Comparison of ENCODE assay signal across 24 cellular contexts in genomic region chr19:55272142-55272541, GRCh38. TPM values are rescaled to one million over a fixed set of nuclear protein-coding genes. Genes with fewer than 3 reads are reported as not detected.
DNase-seq lines count a peak whose midpoint lies in the region; ATAC-seq, FAIRE-seq and TF ChIP-seq lines count a peak whose summit lies in the region.
"Had no signal": no experiment of that assay in that cellular context is flagged by ENCODE, and none has a peak within 500 bp of the region (broad histone marks: within the 10 kb centered on the region; RNA-seq: fewer than 3 reads in every experiment).

No MANE protein-coding gene starts in this region.

- no peak overlapping the region for H3K4me3 ChIP-seq in HepG2 (replicated peaks in 1 of 3; ENCODE audit: insufficient read depth in 1 of 3, low read depth in 2 of 3, low read length in 3 of 3)
- no peak overlapping the region for H3K4me3 ChIP-seq in right lobe of liver
- H3K4me3 ChIP-seq: SJSA1 had no signal

- TF ChIP-seq CTCF in HepG2 (CRISPR knock-in tag; IDR thresholded peaks at IDR 0.05) (no peak), right lobe of liver (IDR thresholded peaks at IDR 0.05) (no peak)

- no peak for ATAC-seq in HepG2
- ATAC-seq in right lobe of liver: no peak
- ATAC-seq in central memory CD8-positive, alpha-beta T cell (replicated peaks; ENCODE audit: extremely low read depth, poor library complexity, severe bottlenecking): no peak
- ATAC-seq in stimulated activated effector memory CD8-positive, alpha-beta T cell treated with anti-CD3 and anti-CD28 coated beads, Interleukin-12 subunit alpha, Interleukin-12 subunit beta, amount 100 ng/mL, for 72 hours: no peak
- ATAC-seq in T-cell (replicated peaks in 1 of 4): no peak
- ATAC-seq in activated T-helper 17 cell treated with anti-CD3 and anti-CD28 coated beads, Interleukin-2, amount 50 U/mL, for 72 hours (replicated peaks): no peak
- ATAC-seq: PC-3 had no signal

- no peak for TF ChIP-seq RAD21 in HepG2 (CRISPR knock-in tag; IDR thresholded peaks at IDR 0.05)

- POLR2A ChIA-PET in HepG2 (lab: Yijun Ruan, JAX) (no interaction called here), T-cell (lab: Charles Lee) (no interaction called here)

- no peaks in the 10 kb centered on the region for H4K20me1 ChIP-seq in HepG2 (ENCODE audit: insufficient read depth, low read length)

- DNase-seq in HepG2 (ENCODE audit: low spot score) (no peak), right lobe of liver (no peak), T-cell (no peak)
- DNase-seq in central memory CD8-positive, alpha-beta T cell (ENCODE audit: low spot score in 2 of 2): no peak
- DNase-seq in stimulated activated effector memory CD8-positive, alpha-beta T cell treated with anti-CD3 and anti-CD28 coated beads, Interleukin-12 subunit alpha, Interleukin-12 subunit beta, amount 100 ng/mL, for 72 hours (ENCODE audit: low spot score in 2 of 2): no peak
- DNase-seq: 8988T; ACHN; DMS153; DND-41; HCEC 1CT; NCI-H1048; NCI-H1417; NCI-H1694; NCI-H2029 treated with DMSO at 0.1 percent for 48 hours; NCI-H446 treated with DMSO at 0.1 percent for 48 hours; NCI-H526; NCI-H82; NK-92 treated with Interleukin-12 subunit alpha and Interleukin-12 subunit beta, amount 100 ng/mL, for 24 hours; PC-3 had no signal

- no peaks in the 10 kb centered on the region for H3K27me3 Mint-ChIP-seq in central memory CD8-positive, alpha-beta T cell
- H3K27me3 Mint-ChIP-seq in T-cell: no peaks in the 10 kb centered on the region
- H3K27me3 Mint-ChIP-seq in activated T-helper 17 cell treated with anti-CD3 and anti-CD28 coated beads, Interleukin-2, amount 50 U/mL, for 72 hours: no peaks in the 10 kb centered on the region
- H3K27me3 Mint-ChIP-seq: IgD-negative memory B cell had no signal

- peaks cover 12% of the 10 kb centered on the region for H3K4me1 Mint-ChIP-seq in central memory CD8-positive, alpha-beta T cell
- H3K4me1 Mint-ChIP-seq in stimulated activated effector memory CD8-positive, alpha-beta T cell treated with anti-CD3 and anti-CD28 coated beads, Interleukin-12 subunit alpha, Interleukin-12 subunit beta, amount 100 ng/mL, for 72 hours: peaks cover 11% of the 10 kb centered on the region
- peaks cover 0 to 12% (median 8%) of the 10 kb centered on the region in 3 donors for H3K4me1 Mint-ChIP-seq in T-cell
- H3K4me1 Mint-ChIP-seq in activated T-helper 17 cell treated with anti-CD3 and anti-CD28 coated beads, Interleukin-2, amount 50 U/mL, for 72 hours: peaks cover 14% of the 10 kb centered on the region

- H3K27ac Mint-ChIP-seq in central memory CD8-positive, alpha-beta T cell (ENCODE audit: low read depth): peak overlapping the region; percentile 32
- H3K27ac Mint-ChIP-seq in stimulated activated effector memory CD8-positive, alpha-beta T cell treated with anti-CD3 and anti-CD28 coated beads, Interleukin-12 subunit alpha, Interleukin-12 subunit beta, amount 100 ng/mL, for 72 hours: peak overlapping the region; percentile 21
- no peak overlapping the region for H3K27ac Mint-ChIP-seq in T-cell
- H3K27ac Mint-ChIP-seq in activated T-helper 17 cell treated with anti-CD3 and anti-CD28 coated beads, Interleukin-2, amount 50 U/mL, for 72 hours: no peak overlapping the region

- in situ Hi-C loops in HepG2 (cut with HindIII; ENCODE audit: extremely low pct_ligation_motif_present, low pct_unique_long_range_greater_than_20kb): no loop called here

- H3K9me3 ChIP-seq in HepG2 (ENCODE audit: low read length) (no peaks in the 10 kb centered on the region), right lobe of liver (no peaks in the 10 kb centered on the region)
- H3K9me3 ChIP-seq: SJSA1 had no signal

- H3K4me3 Mint-ChIP-seq in central memory CD8-positive, alpha-beta T cell: no peak overlapping the region
- no peak overlapping the region for H3K4me3 Mint-ChIP-seq in stimulated activated effector memory CD8-positive, alpha-beta T cell treated with anti-CD3 and anti-CD28 coated beads, Interleukin-12 subunit alpha, Interleukin-12 subunit beta, amount 100 ng/mL, for 72 hours
- no peak overlapping the region for H3K4me3 Mint-ChIP-seq in T-cell
- H3K4me3 Mint-ChIP-seq in activated T-helper 17 cell treated with anti-CD3 and anti-CD28 coated beads, Interleukin-2, amount 50 U/mL, for 72 hours: no peak overlapping the region
- H3K4me3 Mint-ChIP-seq: IgD-negative memory B cell had no signal

- no peak overlapping the region for H3K9ac ChIP-seq in HepG2 (ENCODE audit: insufficient read depth, low read depth, low read length)

- intact Hi-C loops in HepG2 (cut with micrococcal nuclease; ENCODE audit: unreplicated experiment): no loop called here
- intact Hi-C loops in right lobe of liver (cut with DNase I): no loop called here

- no peak for TF ChIP-seq POLR2A in HepG2 (IDR thresholded peaks at IDR 0.05; ENCODE audit: insufficient read depth in 1 of 2, low read depth in 2 of 2, low read length in 2 of 2)
- TF ChIP-seq POLR2A in right lobe of liver (IDR thresholded peaks at IDR 0.05): no peak

- no peak overlapping the region for H3K4me2 ChIP-seq in HepG2 (ENCODE audit: low read depth, low read length)

- peaks cover 23% of the 10 kb centered on the region for H3K36me3 Mint-ChIP-seq in central memory CD8-positive, alpha-beta T cell (ENCODE audit: insufficient read depth)
- H3K36me3 Mint-ChIP-seq in stimulated activated effector memory CD8-positive, alpha-beta T cell treated with anti-CD3 and anti-CD28 coated beads, Interleukin-12 subunit alpha, Interleukin-12 subunit beta, amount 100 ng/mL, for 72 hours: peaks cover 60% of the 10 kb centered on the region
- peaks cover 48% of the 10 kb centered on the region for H3K36me3 Mint-ChIP-seq in T-cell
- peaks cover 51% of the 10 kb centered on the region for H3K36me3 Mint-ChIP-seq in activated T-helper 17 cell treated with anti-CD3 and anti-CD28 coated beads, Interleukin-2, amount 50 U/mL, for 72 hours (ENCODE audit: low read depth)

- CTCF ChIA-PET in HepG2 (lab: Yijun Ruan, JAX; ENCODE audit: low intra/inter-chr PET ratio, low total read pairs) (no interaction called here), T-cell (lab: Charles Lee) (no interaction called here)

- H3K27me3 ChIP-seq in HepG2 (ENCODE audit: control insufficient read depth in 1 of 2, insufficient read depth in 2 of 2, low read length in 2 of 2) (no peaks in the 10 kb centered on the region), right lobe of liver (no peaks in the 10 kb centered on the region)
- H3K27me3 ChIP-seq: SJSA1 had no signal

- no peaks in the 10 kb centered on the region for H3K4me1 ChIP-seq in HepG2 (ENCODE audit: insufficient read depth, low read length)
- H3K4me1 ChIP-seq in right lobe of liver: no peaks in the 10 kb centered on the region
- H3K4me1 ChIP-seq: SJSA1 had no signal

- H3K36me3 ChIP-seq in HepG2 (replicated peaks in 1 of 2; ENCODE audit: control insufficient read depth in 1 of 2, insufficient read depth in 2 of 2, low read length in 2 of 2) (peaks cover 7 to 27% of the 10 kb centered on the region in 2 experiments; a peak in 4 of 5 replicates), right lobe of liver (no peaks in the 10 kb centered on the region)

- TF ChIP-seq EP300 in HepG2 (IDR thresholded peaks at IDR 0.05; ENCODE audit: low read depth in 2 of 2, low read length in 2 of 2) (no peak), HepG2 (CRISPR knock-in tag; IDR thresholded peaks at IDR 0.05; ENCODE audit: borderline replicate concordance) (no peak)

- no peak overlapping the region for H2AFZ ChIP-seq in HepG2 (ENCODE audit: low read length)

- H3K9me3 Mint-ChIP-seq in central memory CD8-positive, alpha-beta T cell: no peaks in the 10 kb centered on the region
- H3K9me3 Mint-ChIP-seq in stimulated activated effector memory CD8-positive, alpha-beta T cell treated with anti-CD3 and anti-CD28 coated beads, Interleukin-12 subunit alpha, Interleukin-12 subunit beta, amount 100 ng/mL, for 72 hours: no peaks in the 10 kb centered on the region
- H3K9me3 Mint-ChIP-seq in T-cell: no peaks in the 10 kb centered on the region
- H3K9me3 Mint-ChIP-seq in activated T-helper 17 cell treated with anti-CD3 and anti-CD28 coated beads, Interleukin-2, amount 50 U/mL, for 72 hours: no peaks in the 10 kb centered on the region
- H3K9me3 Mint-ChIP-seq: IgD-negative memory B cell had no signal

- no peaks in the 10 kb centered on the region for H3K79me2 ChIP-seq in HepG2 (ENCODE audit: insufficient read depth, low read length)

- FAIRE-seq in HepG2 (lab: Jason Lieb, UNC): no peak
- FAIRE-seq: GM18507 had no signal

- no TSS peak for BruUV-seq in HepG2 (replicated peaks; lab: Mats Ljungman, UMichigan)

- WGBS in HepG2 (ENCODE audit: low lambda C conversion rate): 98% methylated on average over 18 of the region's 18 CpGs
- WGBS in right lobe of liver (ENCODE audit: insufficient coverage, low coverage, low lambda C conversion rate, missing lambda C conversion rate): 93% methylated on average over 15 of the region's 18 CpGs

- no peak overlapping the region for H3K27ac ChIP-seq in HepG2 (ENCODE audit: extremely low read length, insufficient read depth, low read length)
- no peak overlapping the region for H3K27ac ChIP-seq in right lobe of liver
- H3K27ac ChIP-seq: SJSA1 had no signal

RNA-seq across cellular contexts. Expression of gene HSPBP1, which starts 7.8 kb away (rescaled TPM):
- total RNA-seq in HepG2 (2016; rRNA removed; fragmentation: Illumina TruSeq; extraction: Trizol) (33.7 and 35.9 TPM in 2 replicates), right lobe of liver (10 to 100 TPM; 11.3 to 28.3 (median 15.6) TPM), T-cell (10 to 100 TPM; 16.8 to 27.6 (median 24.7) TPM)
- total RNA-seq in HepG2 (2016; cell fraction: cytosol; rRNA removed; fragmentation: Illumina TruSeq; extraction: Trizol; ENCODE audit: low read depth): 3.9 TPM in 2 replicates
- 32.9 and 34.5 TPM in 2 replicates for total RNA-seq in HepG2 (2016; cell fraction: insoluble cytoplasmic fraction; rRNA removed; fragmentation: Illumina TruSeq; extraction: Trizol)
- total RNA-seq in HepG2 (2016; cell fraction: membrane; rRNA removed; fragmentation: Illumina TruSeq; extraction: Trizol): 8.1 and 8.5 TPM in 2 replicates
- 14.3 and 15.8 TPM in 2 replicates for total RNA-seq in HepG2 (2016; cell fraction: nucleus; rRNA removed; fragmentation: Illumina TruSeq; extraction: Trizol)
- polyA plus RNA-seq in HepG2 (2011; rRNA removed): 22.3 and 25.7 TPM in 2 replicates
- 19.2 and 35.4 TPM in 2 replicates for polyA plus RNA-seq in HepG2 (2011; cell fraction: cytosol; rRNA removed)
- polyA plus RNA-seq in HepG2 (2011; cell fraction: nucleus; rRNA removed): 19.5 and 22.1 TPM in 2 replicates
- polyA plus RNA-seq in HepG2 (2012): 14.9 and 21.2 TPM in 2 replicates
- polyA plus RNA-seq in HepG2 (2016; cell fraction: cytosol; fragmentation: Illumina TruSeq; extraction: Trizol; ENCODE audit: low read depth): 5.6 and 5.7 TPM in 2 replicates
- polyA plus RNA-seq in HepG2 (2016; cell fraction: insoluble cytoplasmic fraction; fragmentation: Illumina TruSeq; extraction: Trizol; ENCODE audit: low read depth): 53.4 and 56.0 TPM in 2 replicates
- 8.9 and 9.7 TPM in 2 replicates for polyA plus RNA-seq in HepG2 (2016; cell fraction: membrane; fragmentation: Illumina TruSeq; extraction: Trizol; ENCODE audit: low read depth)
- 26.8 and 27.6 TPM in 2 replicates for polyA plus RNA-seq in HepG2 (2016; cell fraction: nucleus; fragmentation: Illumina TruSeq; extraction: Trizol; ENCODE audit: insufficient read depth, low read depth)
- polyA minus RNA-seq in HepG2 (2011; rRNA and poly(A)+ RNA removed; ENCODE audit: low replicate concordance): 33.2 and 42.3 TPM in 2 replicates
- 15.9 and 23.8 TPM in 2 replicates for polyA minus RNA-seq in HepG2 (2011; cell fraction: cytosol; rRNA and poly(A)+ RNA removed)
- 4.6 and 6.1 TPM in 2 replicates for polyA minus RNA-seq in HepG2 (2011; cell fraction: nucleus; rRNA and poly(A)+ RNA removed)
- total RNA-seq in activated T-helper 17 cell treated with anti-CD3 and anti-CD28 coated beads, Interleukin-2, amount 50 U/mL, for 72 hours: 10 to 100 TPM; 20.8 to 56.6 TPM

RNA-seq across cellular contexts. Expression of gene BRSK1, which starts 11.7 kb away (rescaled TPM):
- total RNA-seq in HepG2 (2016; rRNA removed; fragmentation: Illumina TruSeq; extraction: Trizol) (0.18 TPM in 1 of 2 replicates, not detected in the other), right lobe of liver (under 1 TPM in 3 of 6 experiments, not detected in 3; 0.20 to 0.29 (median 0.24) TPM), T-cell (1 to 10 TPM; 2.9 to 5.8 (median 3.9) TPM)
- total RNA-seq in HepG2 (2016; cell fraction: cytosol; rRNA removed; fragmentation: Illumina TruSeq; extraction: Trizol; ENCODE audit: low read depth): not detected in 2 replicates
- 0.19 TPM in 1 of 2 replicates, not detected in the other for total RNA-seq in HepG2 (2016; cell fraction: insoluble cytoplasmic fraction; rRNA removed; fragmentation: Illumina TruSeq; extraction: Trizol)
- 0.10 and 0.25 TPM in 2 replicates for total RNA-seq in HepG2 (2016; cell fraction: membrane; rRNA removed; fragmentation: Illumina TruSeq; extraction: Trizol)
- total RNA-seq in HepG2 (2016; cell fraction: nucleus; rRNA removed; fragmentation: Illumina TruSeq; extraction: Trizol): 0.60 TPM in 1 of 2 replicates, not detected in the other
- polyA plus RNA-seq in HepG2 (2011; rRNA removed): 1.2 and 1.9 TPM in 2 replicates
- polyA plus RNA-seq in HepG2 (2011; cell fraction: cytosol; rRNA removed): 0.75 and 1.1 TPM in 2 replicates
- polyA plus RNA-seq in HepG2 (2011; cell fraction: nucleus; rRNA removed): 8.1 and 12.7 TPM in 2 replicates
- polyA plus RNA-seq in HepG2 (2012): 0.74 and 1.1 TPM in 2 replicates
- 0.14 and 0.17 TPM in 2 replicates for polyA plus RNA-seq in HepG2 (2016; cell fraction: cytosol; fragmentation: Illumina TruSeq; extraction: Trizol; ENCODE audit: low read depth)
- 0.20 and 0.44 TPM in 2 replicates for polyA plus RNA-seq in HepG2 (2016; cell fraction: insoluble cytoplasmic fraction; fragmentation: Illumina TruSeq; extraction: Trizol; ENCODE audit: low read depth)
- 0.09 and 0.25 TPM in 2 replicates for polyA plus RNA-seq in HepG2 (2016; cell fraction: membrane; fragmentation: Illumina TruSeq; extraction: Trizol; ENCODE audit: low read depth)
- polyA plus RNA-seq in HepG2 (2016; cell fraction: nucleus; fragmentation: Illumina TruSeq; extraction: Trizol; ENCODE audit: insufficient read depth, low read depth): 0.68 and 0.79 TPM in 2 replicates
- polyA minus RNA-seq in HepG2 (2011; rRNA and poly(A)+ RNA removed; ENCODE audit: low replicate concordance): 0.72 and 1.3 TPM in 2 replicates
- not detected in 2 replicates for polyA minus RNA-seq in HepG2 (2011; cell fraction: cytosol; rRNA and poly(A)+ RNA removed)
- polyA minus RNA-seq in HepG2 (2011; cell fraction: nucleus; rRNA and poly(A)+ RNA removed): 1.0 and 1.2 TPM in 2 replicates
- 10 to 100 TPM in 1 of 2 donors, 1 to 10 TPM in 1; 6.3 to 13.7 TPM for total RNA-seq in activated T-helper 17 cell treated with anti-CD3 and anti-CD28 coated beads, Interleukin-2, amount 50 U/mL, for 72 hours

RNA-seq across cellular contexts. Expression of gene PPP6R1, which starts 13.3 kb away (rescaled TPM):
- 23.0 and 25.8 TPM in 2 replicates for total RNA-seq in HepG2 (2016; rRNA removed; fragmentation: Illumina TruSeq; extraction: Trizol)
- total RNA-seq in HepG2 (2016; cell fraction: cytosol; rRNA removed; fragmentation: Illumina TruSeq; extraction: Trizol; ENCODE audit: low read depth): 6.5 and 7.1 TPM in 2 replicates
- 18.2 and 27.7 TPM in 2 replicates for total RNA-seq in HepG2 (2016; cell fraction: insoluble cytoplasmic fraction; rRNA removed; fragmentation: Illumina TruSeq; extraction: Trizol)
- 22.9 and 23.1 TPM in 2 replicates for total RNA-seq in HepG2 (2016; cell fraction: membrane; rRNA removed; fragmentation: Illumina TruSeq; extraction: Trizol)
- 20.2 and 25.1 TPM in 2 replicates for total RNA-seq in HepG2 (2016; cell fraction: nucleus; rRNA removed; fragmentation: Illumina TruSeq; extraction: Trizol)
- polyA plus RNA-seq in HepG2 (2011; rRNA removed): 54.0 and 75.7 TPM in 2 replicates
- polyA plus RNA-seq in HepG2 (2011; cell fraction: cytosol; rRNA removed): 44.7 and 48.8 TPM in 2 replicates
- polyA plus RNA-seq in HepG2 (2011; cell fraction: nucleus; rRNA removed): 190 and 211 TPM in 2 replicates
- polyA plus RNA-seq in HepG2 (2012): 51.7 and 56.8 TPM in 2 replicates
- polyA plus RNA-seq in HepG2 (2016; cell fraction: cytosol; fragmentation: Illumina TruSeq; extraction: Trizol; ENCODE audit: low read depth): 8.4 and 9.7 TPM in 2 replicates
- polyA plus RNA-seq in HepG2 (2016; cell fraction: insoluble cytoplasmic fraction; fragmentation: Illumina TruSeq; extraction: Trizol; ENCODE audit: low read depth): 27.5 and 36.1 TPM in 2 replicates
- 20.6 and 23.5 TPM in 2 replicates for polyA plus RNA-seq in HepG2 (2016; cell fraction: membrane; fragmentation: Illumina TruSeq; extraction: Trizol; ENCODE audit: low read depth)
- polyA plus RNA-seq in HepG2 (2016; cell fraction: nucleus; fragmentation: Illumina TruSeq; extraction: Trizol; ENCODE audit: insufficient read depth, low read depth): 73.4 and 77.9 TPM in 2 replicates
- 112 and 140 TPM in 2 replicates for polyA minus RNA-seq in HepG2 (2011; rRNA and poly(A)+ RNA removed; ENCODE audit: low replicate concordance)
- polyA minus RNA-seq in HepG2 (2011; cell fraction: cytosol; rRNA and poly(A)+ RNA removed): 48.9 and 57.3 TPM in 2 replicates
- 48.9 and 67.0 TPM in 2 replicates for polyA minus RNA-seq in HepG2 (2011; cell fraction: nucleus; rRNA and poly(A)+ RNA removed)
- 10 to 100 TPM; 26.4 to 39.6 (median 30.2) TPM for total RNA-seq in right lobe of liver
- total RNA-seq in T-cell: 100 to 1,000 TPM; 173 to 208 (median 194) TPM
- total RNA-seq in activated T-helper 17 cell treated with anti-CD3 and anti-CD28 coated beads, Interleukin-2, amount 50 U/mL, for 72 hours: 100 to 1,000 TPM; 156 to 319 TPM

RNA-seq across cellular contexts. Expression of gene TMEM86B, which starts 43.6 kb away (rescaled TPM):
- total RNA-seq in HepG2 (2016; rRNA removed; fragmentation: Illumina TruSeq; extraction: Trizol) (6.0 and 9.6 TPM in 2 replicates), right lobe of liver (10 to 100 TPM in 5 of 6 experiments, 1 to 10 TPM in 1; 8.8 to 22.2 (median 14.0) TPM), T-cell (10 to 100 TPM; 10.6 to 22.4 (median 18.2) TPM)
- total RNA-seq in HepG2 (2016; cell fraction: cytosol; rRNA removed; fragmentation: Illumina TruSeq; extraction: Trizol; ENCODE audit: low read depth): 9.6 and 12.1 TPM in 2 replicates
- 6.1 and 10.1 TPM in 2 replicates for total RNA-seq in HepG2 (2016; cell fraction: insoluble cytoplasmic fraction; rRNA removed; fragmentation: Illumina TruSeq; extraction: Trizol)
- 13.1 and 18.6 TPM in 2 replicates for total RNA-seq in HepG2 (2016; cell fraction: membrane; rRNA removed; fragmentation: Illumina TruSeq; extraction: Trizol)
- total RNA-seq in HepG2 (2016; cell fraction: nucleus; rRNA removed; fragmentation: Illumina TruSeq; extraction: Trizol): 7.1 and 10.0 TPM in 2 replicates
- polyA plus RNA-seq in HepG2 (2011; rRNA removed): 7.7 and 10.7 TPM in 2 replicates
- polyA plus RNA-seq in HepG2 (2011; cell fraction: cytosol; rRNA removed): 6.2 and 9.1 TPM in 2 replicates
- polyA plus RNA-seq in HepG2 (2011; cell fraction: nucleus; rRNA removed): 66.7 and 95.0 TPM in 2 replicates
- polyA plus RNA-seq in HepG2 (2012): 16.2 and 16.6 TPM in 2 replicates
- 22.1 and 25.3 TPM in 2 replicates for polyA plus RNA-seq in HepG2 (2016; cell fraction: cytosol; fragmentation: Illumina TruSeq; extraction: Trizol; ENCODE audit: low read depth)
- polyA plus RNA-seq in HepG2 (2016; cell fraction: insoluble cytoplasmic fraction; fragmentation: Illumina TruSeq; extraction: Trizol; ENCODE audit: low read depth): 8.1 and 13.8 TPM in 2 replicates
- 27.2 and 29.7 TPM in 2 replicates for polyA plus RNA-seq in HepG2 (2016; cell fraction: membrane; fragmentation: Illumina TruSeq; extraction: Trizol; ENCODE audit: low read depth)
- polyA plus RNA-seq in HepG2 (2016; cell fraction: nucleus; fragmentation: Illumina TruSeq; extraction: Trizol; ENCODE audit: insufficient read depth, low read depth): 36.9 and 38.1 TPM in 2 replicates
- 1.9 and 14.4 TPM in 2 replicates for polyA minus RNA-seq in HepG2 (2011; rRNA and poly(A)+ RNA removed; ENCODE audit: low replicate concordance)
- polyA minus RNA-seq in HepG2 (2011; cell fraction: cytosol; rRNA and poly(A)+ RNA removed): 2.9 and 3.2 TPM in 2 replicates
- polyA minus RNA-seq in HepG2 (2011; cell fraction: nucleus; rRNA and poly(A)+ RNA removed): 7.1 and 7.8 TPM in 2 replicates
- total RNA-seq in activated T-helper 17 cell treated with anti-CD3 and anti-CD28 coated beads, Interleukin-2, amount 50 U/mL, for 72 hours: 10 to 100 TPM in 1 of 2 donors, 1 to 10 TPM in 1; 8.5 to 11.3 TPM

RNA-seq across cellular contexts. Expression of gene TMEM150B, which starts 53.0 kb away (rescaled TPM):
- total RNA-seq in HepG2 (2016; rRNA removed; fragmentation: Illumina TruSeq; extraction: Trizol) (0.74 and 1.3 TPM in 2 replicates), right lobe of liver (1 to 10 TPM; 1.1 to 5.6 (median 2.2) TPM), T-cell (under 1 TPM in 1 of 5 donors, not detected in 4; 0.47 TPM)
- 0.79 and 1.0 TPM in 2 replicates for total RNA-seq in HepG2 (2016; cell fraction: cytosol; rRNA removed; fragmentation: Illumina TruSeq; extraction: Trizol; ENCODE audit: low read depth)
- total RNA-seq in HepG2 (2016; cell fraction: insoluble cytoplasmic fraction; rRNA removed; fragmentation: Illumina TruSeq; extraction: Trizol): 0.70 and 1.0 TPM in 2 replicates
- 0.62 and 0.77 TPM in 2 replicates for total RNA-seq in HepG2 (2016; cell fraction: membrane; rRNA removed; fragmentation: Illumina TruSeq; extraction: Trizol)
- 0.84 and 1.5 TPM in 2 replicates for total RNA-seq in HepG2 (2016; cell fraction: nucleus; rRNA removed; fragmentation: Illumina TruSeq; extraction: Trizol)
- polyA plus RNA-seq in HepG2 (2011; rRNA removed): 1.8 and 2.9 TPM in 2 replicates
- polyA plus RNA-seq in HepG2 (2011; cell fraction: cytosol; rRNA removed): 2.4 and 2.5 TPM in 2 replicates
- polyA plus RNA-seq in HepG2 (2011; cell fraction: nucleus; rRNA removed): 6.2 and 7.0 TPM in 2 replicates
- 3.3 and 3.4 TPM in 2 replicates for polyA plus RNA-seq in HepG2 (2012)
- polyA plus RNA-seq in HepG2 (2016; cell fraction: cytosol; fragmentation: Illumina TruSeq; extraction: Trizol; ENCODE audit: low read depth): 0.33 and 0.50 TPM in 2 replicates
- polyA plus RNA-seq in HepG2 (2016; cell fraction: insoluble cytoplasmic fraction; fragmentation: Illumina TruSeq; extraction: Trizol; ENCODE audit: low read depth): 0.37 and 0.74 TPM in 2 replicates
- 0.28 and 1.2 TPM in 2 replicates for polyA plus RNA-seq in HepG2 (2016; cell fraction: membrane; fragmentation: Illumina TruSeq; extraction: Trizol; ENCODE audit: low read depth)
- 1.7 and 1.9 TPM in 2 replicates for polyA plus RNA-seq in HepG2 (2016; cell fraction: nucleus; fragmentation: Illumina TruSeq; extraction: Trizol; ENCODE audit: insufficient read depth, low read depth)
- 5.1 TPM in 1 of 2 replicates, not detected in the other for polyA minus RNA-seq in HepG2 (2011; rRNA and poly(A)+ RNA removed; ENCODE audit: low replicate concordance)
- 1.9 and 2.7 TPM in 2 replicates for polyA minus RNA-seq in HepG2 (2011; cell fraction: cytosol; rRNA and poly(A)+ RNA removed)
- 1.4 and 1.5 TPM in 2 replicates for polyA minus RNA-seq in HepG2 (2011; cell fraction: nucleus; rRNA and poly(A)+ RNA removed)
- total RNA-seq in activated T-helper 17 cell treated with anti-CD3 and anti-CD28 coated beads, Interleukin-2, amount 50 U/mL, for 72 hours: under 1 TPM; 0.39 to 0.56 TPM
- total RNA-seq: PC-3, SJSA1 had no signal
- polyA plus RNA-seq: BJ, IgD-negative memory B cell had no signal

Comparison
In these comparisons a context has a peak if more than half of its experiments do, and no peak if none do; other contexts are left out.
1. H3K27ac Mint-ChIP-seq: peak in central memory CD8-positive, alpha-beta T cell (single experiment) and stimulated activated effector memory CD8-positive, alpha-beta T cell treated with anti-CD3 and anti-CD28 coated beads, Interleukin-12 subunit alpha, Interleukin-12 subunit beta, amount 100 ng/mL, for 72 hours (single experiment); none in T-cell (0 of 2) and activated T-helper 17 cell treated with anti-CD3 and anti-CD28 coated beads, Interleukin-2, amount 50 U/mL, for 72 hours (single experiment).